ENCODE assay signal across 12 cellular contexts in genomic region chr9:120338340-120338739, GRCh38.
"Had no signal": no experiment of that assay in that cellular context is flagged by ENCODE, and none has a peak within 500 bp of the region (broad histone marks: within the 10 kb centered on the region; RNA-seq: fewer than 3 reads in every experiment).

No MANE protein-coding gene starts in this region.

- DNase-seq: effector memory CD4-positive, alpha-beta T cell; kidney; left cardiac atrium; left ventricle myocardium inferior; lower lobe of right lung; natural killer cell; ovary; right cardiac atrium; stimulated activated CD4-positive, alpha-beta T cell treated with anti-CD3 and anti-CD28 coated beads, Interleukin-4, amount 100 ng/mL, for 4 hours; stimulated activated naive CD4-positive, alpha-beta T cell treated with Interleukin-2 at 50 U/mL for 16 hours had no signal

- H3K4me1 ChIP-seq: esophagus muscularis mucosa, left ventricle myocardium inferior, lower lobe of right lung had no signal

- H3K27me3 ChIP-seq: esophagus muscularis mucosa, ovary had no signal

- H3K27ac ChIP-seq: esophagus muscularis mucosa, left ventricle myocardium inferior, lower lobe of right lung, ovary had no signal

- H3K36me3 ChIP-seq: esophagus muscularis mucosa, left ventricle myocardium inferior, lower lobe of right lung, ovary had no signal

- H3K4me3 ChIP-seq: esophagus muscularis mucosa, left ventricle myocardium inferior, lower lobe of right lung, ovary, smooth muscle cell had no signal

- H3K4me2 ChIP-seq: smooth muscle cell had no signal

- H3K9me3 ChIP-seq: esophagus muscularis mucosa, left ventricle myocardium inferior, lower lobe of right lung, ovary had no signal
